In genomic region chr5:80711938-80712337, GRCh38 we compare ENCODE assay signal across 8 cellular contexts. TPM values are rescaled to one million over a fixed set of nuclear protein-coding genes. Genes with fewer than 3 reads are reported as not detected.
DNase-seq lines count a peak whose midpoint lies in the region; ATAC-seq and TF ChIP-seq lines count a peak whose summit lies in the region.

No MANE protein-coding gene starts in this region.

- no peak overlapping the region for H3K4me3 Mint-ChIP-seq in CD4-positive, CD25-positive, alpha-beta regulatory T cell

- no TSS peak for BruUV-seq in HCT116 (replicated peaks; lab: Mats Ljungman, UMichigan)

- H3K9me3 ChIP-seq in CD4-positive, CD25-positive, alpha-beta regulatory T cell (ENCODE audit: control insufficient read depth in 2 of 2, low read length in 2 of 2): no peaks in the 10 kb centered on the region
- no peaks in the 10 kb centered on the region for H3K9me3 ChIP-seq in HCT116 (ENCODE audit: control insufficient read depth in 1 of 2, insufficient read depth in 1 of 2, low read depth in 1 of 2, low read length in 2 of 2)

- H3K9me3 Mint-ChIP-seq in CD4-positive, CD25-positive, alpha-beta regulatory T cell: no peaks in the 10 kb centered on the region

- no peak for DNase-seq in CD4-positive, CD25-positive, alpha-beta regulatory T cell
- DNase-seq in HCT116 (ENCODE audit: low read depth, low spot score) (peak; percentile 19), iris pigment epithelial cell (ENCODE audit: low read depth) (peak; percentile 34), DMS153 (lab: John Stamatoyannopoulos, UW) (no peak), NCI-H187 (lab: John Stamatoyannopoulos, UW) (no peak)
- DNase-seq in activated CD4-positive, alpha-beta T cell treated with anti-CD3 and anti-CD28 coated beads for 4 hours: no peak

- H3K36me3 ChIP-seq in CD4-positive, CD25-positive, alpha-beta regulatory T cell (ENCODE audit: control insufficient read depth, insufficient read depth, low read length): peaks cover 9% of the 10 kb centered on the region
- H3K36me3 ChIP-seq in HCT116 (ENCODE audit: control insufficient read depth in 1 of 2, insufficient read depth in 2 of 2, low read length in 2 of 2): no peaks in the 10 kb centered on the region

- ATAC-seq in CD4-positive, CD25-positive, alpha-beta regulatory T cell (ENCODE audit: low read depth in 2 of 2): no peak
- peak; percentile 99 for ATAC-seq in HCT116
- peak; percentile 90 for ATAC-seq in SK-N-SH treated with all-trans-retinoic acid at 6 μM for 48 hours
- ATAC-seq in GM18909 (IDR thresholded peaks at IDR 0.05; ENCODE audit: poor library complexity, unreplicated experiment): no peak

- peak overlapping the region in 2 of 3 donors; percentile 32 to 63 for H3K27ac Mint-ChIP-seq in CD4-positive, CD25-positive, alpha-beta regulatory T cell

- no peaks in the 10 kb centered on the region for H4K20me1 ChIP-seq in HCT116 (ENCODE audit: insufficient read depth)

- H2AFZ ChIP-seq in HCT116 (ENCODE audit: low read depth, low read length, poor library complexity, severe bottlenecking): no peak overlapping the region

- no peaks in the 10 kb centered on the region for H3K4me1 ChIP-seq in CD4-positive, CD25-positive, alpha-beta regulatory T cell (ENCODE audit: control insufficient read depth, insufficient read depth, low read length, poor library complexity, severe bottlenecking)
- H3K4me1 ChIP-seq in HCT116 (ENCODE audit: control insufficient read depth in 1 of 2, insufficient read depth in 2 of 2, low read length in 2 of 2): no peaks in the 10 kb centered on the region

- peak; percentile 59 to 77 (median 62); a peak in 5 of 6 replicates for TF ChIP-seq CTCF in HCT116 (IDR thresholded peaks at IDR 0.05 in 2 of 3, conservative IDR thresholded peaks at IDR 0.05 in 1 of 3; ENCODE audit: borderline replicate concordance in 1 of 3, insufficient read depth in 1 of 3, low read depth in 2 of 3, low read length in 2 of 3)

- H3K4me3 ChIP-seq in CD4-positive, CD25-positive, alpha-beta regulatory T cell (ENCODE audit: low read depth, low read length): no peak overlapping the region
- H3K4me3 ChIP-seq in HCT116 (replicated peaks in 1 of 2; ENCODE audit: low read depth in 1 of 2, low read length in 2 of 2): no peak overlapping the region

- no peaks in the 10 kb centered on the region for H3K27me3 ChIP-seq in CD4-positive, CD25-positive, alpha-beta regulatory T cell (ENCODE audit: control insufficient read depth, insufficient read depth, low read length)
- no peaks in the 10 kb centered on the region for H3K27me3 ChIP-seq in HCT116 (ENCODE audit: insufficient read depth, low read length)

- CTCF ChIA-PET in HCT116 (lab: Charles Lee): interaction anchor here (1.2 to 1.3 kb wide), 3 partner anchors 224 to 454 kb away, joined by 3 to 12 read pairs (median 6); no protein-coding TSS in a partner anchor

- intact Hi-C loops in HCT116 (cut with micrococcal nuclease): loop anchor here (1.0 to 2.0 kb wide), 3 partner anchors 396 to 483 kb away; no protein-coding TSS in a partner anchor

- H3K79me2 ChIP-seq in HCT116 (ENCODE audit: insufficient read depth, low read length): no peaks in the 10 kb centered on the region

- no peak for TF ChIP-seq POLR2A in HCT116 (IDR thresholded peaks at IDR 0.05; ENCODE audit: borderline replicate concordance, extremely low read depth, insufficient read depth, insufficient read length)

- peaks cover 6 to 14% (median 12%) of the 10 kb centered on the region in 4 donors for H3K4me1 Mint-ChIP-seq in CD4-positive, CD25-positive, alpha-beta regulatory T cell

- peaks cover 43% of the 10 kb centered on the region for H3K36me3 Mint-ChIP-seq in CD4-positive, CD25-positive, alpha-beta regulatory T cell

- no peaks in the 10 kb centered on the region for H3K9me2 ChIP-seq in HCT116 (ENCODE audit: insufficient read depth)

- H3K9ac ChIP-seq in HCT116 (ENCODE audit: low read length): no peak overlapping the region

- no peak overlapping the region for H3K27ac ChIP-seq in CD4-positive, CD25-positive, alpha-beta regulatory T cell (ENCODE audit: insufficient read depth, low read length, poor library complexity, severe bottlenecking)
- H3K27ac ChIP-seq in HCT116 (ENCODE audit: low read depth, low read length): no peak overlapping the region

- H3K4me2 ChIP-seq in HCT116 (ENCODE audit: low read length): no peak overlapping the region

- RAD21 ChIA-PET in HCT116 (lab: Charles Lee; ENCODE audit: low non-redundant PET in 1 of 2, low total read pairs in 2 of 2, uncharacterized antibody in 2 of 2, unreplicated experiment in 2 of 2): interaction anchor here (0.6 to 2.0 kb wide), 3 partner anchors 396 to 454 kb away, joined by 3 to 10 read pairs (median 6); no protein-coding TSS in a partner anchor

- peak; percentile 78 for TF ChIP-seq RAD21 in HCT116 (IDR thresholded peaks at IDR 0.05; ENCODE audit: low read depth)

- H3K27me3 Mint-ChIP-seq in CD4-positive, CD25-positive, alpha-beta regulatory T cell: no peaks in the 10 kb centered on the region

- POLR2A ChIA-PET in HCT116 (lab: Charles Lee): no interaction called here

TF ChIP-seq in HCT116, 20 proteins besides CTCF, POLR2A, EP300 and RAD21:
- TF ChIP-seq ZFX (IDR thresholded peaks at IDR 0.05): no peak
- no peak for TF ChIP-seq CBX3 (IDR thresholded peaks at IDR 0.05; ENCODE audit: low read depth)
- TF ChIP-seq JUND (IDR thresholded peaks at IDR 0.05): no peak
- no peak for TF ChIP-seq FOSL1 (IDR thresholded peaks at IDR 0.05; ENCODE audit: low read depth)
- TF ChIP-seq YY1 (IDR thresholded peaks at IDR 0.05; ENCODE audit: extremely low read depth, insufficient replicate concordance, low read depth, low read length): peak; percentile 26

TF ChIP-seq in SK-N-SH treated with all-trans-retinoic acid at 6 μM for 48 hours, 23 proteins besides CTCF, POLR2A, EP300 and RAD21:
- no peak for TF ChIP-seq ZFP3 (CRISPR knock-in tag; IDR thresholded peaks at IDR 0.05)
- no peak for TF ChIP-seq TOX (CRISPR knock-in tag; IDR thresholded peaks at IDR 0.05; ENCODE audit: borderline replicate concordance)
- TF ChIP-seq GLIS3 (CRISPR knock-in tag; IDR thresholded peaks at IDR 0.05): no peak
- no peak for TF ChIP-seq OSR1 (CRISPR knock-in tag; IDR thresholded peaks at IDR 0.05)
- no peak for TF ChIP-seq CSDC2 (CRISPR knock-in tag; IDR thresholded peaks at IDR 0.05)
- no peak for TF ChIP-seq SNAI2 (CRISPR knock-in tag; IDR thresholded peaks at IDR 0.05)
- TF ChIP-seq ESRRG (CRISPR knock-in tag; IDR thresholded peaks at IDR 0.05): no peak
- TF ChIP-seq PATZ1 (CRISPR knock-in tag; IDR thresholded peaks at IDR 0.05; ENCODE audit: borderline replicate concordance): no peak
- no peak for TF ChIP-seq TCF4 (CRISPR knock-in tag; IDR thresholded peaks at IDR 0.05; ENCODE audit: borderline replicate concordance)
- TF ChIP-seq ZNF70 (CRISPR knock-in tag; IDR thresholded peaks at IDR 0.05): no peak
- TF ChIP-seq CSRNP3 (CRISPR knock-in tag; IDR thresholded peaks at IDR 0.05): no peak
- TF ChIP-seq CREB5 (CRISPR knock-in tag; IDR thresholded peaks at IDR 0.05; ENCODE audit: low read depth): no peak

RNA-seq across cellular contexts. Expression of gene DHFR, which starts 57.2 kb away (rescaled TPM):
- total RNA-seq in CD4-positive, CD25-positive, alpha-beta regulatory T cell: 7.7 TPM
- polyA plus RNA-seq in CD4-positive, CD25-positive, alpha-beta regulatory T cell: 1 to 10 TPM; 2.1 to 3.0 (median 2.3) TPM
- 58.7 TPM for total RNA-seq in HCT116 (2021; ENCODE audit: unreplicated experiment)
- 14.6 and 24.3 TPM in 2 replicates for polyA plus RNA-seq in HCT116 (2012)

RNA-seq across cellular contexts. Expression of gene MSH3, which starts 57.5 kb away (rescaled TPM):
- 17.3 TPM for total RNA-seq in CD4-positive, CD25-positive, alpha-beta regulatory T cell
- 10 to 100 TPM; 11.2 to 14.3 (median 13.0) TPM for polyA plus RNA-seq in CD4-positive, CD25-positive, alpha-beta regulatory T cell
- 4.9 TPM for total RNA-seq in HCT116 (2021; ENCODE audit: unreplicated experiment)
- 0.71 and 0.86 TPM in 2 replicates for polyA plus RNA-seq in HCT116 (2012)

Comparison
In these comparisons a context has a peak if more than half of its experiments do, and no peak if none do; other contexts are left out.
1. ATAC-seq: peak in HCT116 (single experiment) and SK-N-SH treated with all-trans-retinoic acid at 6 μM for 48 hours (single experiment); none in CD4-positive, CD25-positive, alpha-beta regulatory T cell (0 of 2) and GM18909 (single experiment).
2. DNase-seq: peak in HCT116 (single experiment) and iris pigment epithelial cell (single experiment); none in CD4-positive, CD25-positive, alpha-beta regulatory T cell (0 of 3), DMS153 (single experiment), activated CD4-positive, alpha-beta T cell treated with anti-CD3 and anti-CD28 coated beads for 4 hours (0 of 2) and NCI-H187 (0 of 2).